Comparison of ENCODE assay signal across 8 cellular contexts in the genomic region with DNA sequence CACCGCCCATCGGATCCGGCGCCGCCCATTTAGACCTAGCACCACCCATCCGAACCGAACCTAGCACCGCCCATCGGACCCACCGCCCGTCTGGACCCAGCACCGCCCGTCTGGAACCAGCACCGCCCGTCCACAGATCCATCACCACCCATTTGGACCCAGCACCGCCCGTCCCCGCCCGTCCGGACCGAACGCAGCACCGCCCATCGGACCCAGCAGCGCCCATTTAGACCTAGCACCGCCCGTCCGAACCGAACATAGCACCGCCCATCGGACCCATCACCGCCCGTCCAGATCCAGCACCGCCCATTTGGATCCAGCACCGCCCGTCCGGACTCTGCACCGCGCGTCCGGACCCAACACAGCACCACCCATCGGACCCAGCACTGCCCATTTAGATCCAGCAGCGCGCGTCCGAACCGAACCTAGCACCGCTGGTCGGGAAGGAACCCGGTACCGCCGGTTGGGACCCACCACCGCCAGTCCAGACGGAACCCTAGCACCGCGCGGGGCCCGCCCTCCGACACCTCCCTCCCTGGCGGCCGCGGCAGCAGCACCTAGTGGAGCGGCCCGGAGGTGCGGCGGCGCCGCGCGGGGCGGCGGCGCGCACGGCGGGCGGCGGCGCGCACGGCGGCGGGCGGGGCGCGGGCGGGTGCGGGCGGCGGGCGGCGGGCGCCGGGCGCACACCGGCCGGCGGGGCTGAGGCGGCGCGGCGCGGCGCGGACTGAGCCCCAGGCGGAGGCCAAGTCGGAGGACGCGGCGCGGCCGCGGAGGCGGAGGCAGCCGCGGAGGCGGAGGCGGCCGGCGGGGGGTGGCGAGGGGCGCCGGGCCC. TPM values are rescaled to one million over a fixed set of nuclear protein-coding genes. Genes with fewer than 3 reads are reported as not detected.
A peak's percentile ranks its signal among the peaks of the same experiment; 100 is the strongest.
DNase-seq lines count a peak whose midpoint lies in the region; ATAC-seq, FAIRE-seq and TF ChIP-seq lines count a peak whose summit lies in the region.

A gene with protein sequence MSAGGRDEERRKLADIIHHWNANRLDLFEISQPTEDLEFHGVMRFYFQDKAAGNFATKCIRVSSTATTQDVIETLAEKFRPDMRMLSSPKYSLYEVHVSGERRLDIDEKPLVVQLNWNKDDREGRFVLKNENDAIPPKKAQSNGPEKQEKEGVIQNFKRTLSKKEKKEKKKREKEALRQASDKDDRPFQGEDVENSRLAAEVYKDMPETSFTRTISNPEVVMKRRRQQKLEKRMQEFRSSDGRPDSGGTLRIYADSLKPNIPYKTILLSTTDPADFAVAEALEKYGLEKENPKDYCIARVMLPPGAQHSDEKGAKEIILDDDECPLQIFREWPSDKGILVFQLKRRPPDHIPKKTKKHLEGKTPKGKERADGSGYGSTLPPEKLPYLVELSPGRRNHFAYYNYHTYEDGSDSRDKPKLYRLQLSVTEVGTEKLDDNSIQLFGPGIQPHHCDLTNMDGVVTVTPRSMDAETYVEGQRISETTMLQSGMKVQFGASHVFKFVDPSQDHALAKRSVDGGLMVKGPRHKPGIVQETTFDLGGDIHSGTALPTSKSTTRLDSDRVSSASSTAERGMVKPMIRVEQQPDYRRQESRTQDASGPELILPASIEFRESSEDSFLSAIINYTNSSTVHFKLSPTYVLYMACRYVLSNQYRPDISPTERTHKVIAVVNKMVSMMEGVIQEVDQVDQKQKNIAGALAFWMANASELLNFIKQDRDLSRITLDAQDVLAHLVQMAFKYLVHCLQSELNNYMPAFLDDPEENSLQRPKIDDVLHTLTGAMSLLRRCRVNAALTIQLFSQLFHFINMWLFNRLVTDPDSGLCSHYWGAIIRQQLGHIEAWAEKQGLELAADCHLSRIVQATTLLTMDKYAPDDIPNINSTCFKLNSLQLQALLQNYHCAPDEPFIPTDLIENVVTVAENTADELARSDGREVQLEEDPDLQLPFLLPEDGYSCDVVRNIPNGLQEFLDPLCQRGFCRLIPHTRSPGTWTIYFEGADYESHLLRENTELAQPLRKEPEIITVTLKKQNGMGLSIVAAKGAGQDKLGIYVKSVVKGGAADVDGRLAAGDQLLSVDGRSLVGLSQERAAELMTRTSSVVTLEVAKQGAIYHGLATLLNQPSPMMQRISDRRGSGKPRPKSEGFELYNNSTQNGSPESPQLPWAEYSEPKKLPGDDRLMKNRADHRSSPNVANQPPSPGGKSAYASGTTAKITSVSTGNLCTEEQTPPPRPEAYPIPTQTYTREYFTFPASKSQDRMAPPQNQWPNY (N-terminal part only) (plus strand): TSS at position 682 of the 832 bp plus-strand sequence. CDS start 222 bp downstream, outside the sequence.

- peak within 1 kb of the TSS; percentile 100 for H3K4me2 ChIP-seq in neuronal stem cell (ENCODE audit: insufficient read depth, low read length, poor library complexity, severe bottlenecking)

- H3K36me3 ChIP-seq in neuronal stem cell (replicated peaks in 1 of 2; ENCODE audit: control insufficient read depth in 2 of 2, insufficient read depth in 2 of 2, low read length in 2 of 2) (peaks cover 4 to 7% of the 10 kb centered on the region in 2 donors), thoracic aorta (no peaks in the 10 kb centered on the region)

- POLR2A ChIA-PET in RWPE1 (lab: Yijun Ruan, JAX; ENCODE audit: low non-redundant PET): no interaction called here

- DNase-seq in RWPE1 (ENCODE audit: low spot score) (peak; percentile 73), activated gamma-delta T cell treated with Interleukin-2 at 50 U/mL for 16 hours (peak; percentile 43), frontal cortex (ENCODE audit: low spot score in 2 of 2) (peak; percentile 85 to 91), neuronal stem cell (ENCODE audit: low spot score) (peak; percentile 53), thoracic aorta (ENCODE audit: low spot score) (no peak)

- H3K27me3 ChIP-seq in neuronal stem cell (ENCODE audit: control insufficient read depth in 3 of 3, insufficient read depth in 3 of 3, low read depth in 1 of 3, low read length in 3 of 3) (no peaks in the 10 kb centered on the region), thoracic aorta (replicated peaks; ENCODE audit: insufficient read depth) (no peaks in the 10 kb centered on the region)

- CTCF ChIA-PET in RWPE1 (lab: Yijun Ruan, JAX): no interaction called here

- peak within 1 kb of the TSS; percentile 99 for H3K14ac ChIP-seq in neuronal stem cell (ENCODE audit: low read length)

- peak within 1 kb of the TSS; percentile 100 for H3K18ac ChIP-seq in neuronal stem cell (ENCODE audit: low read length)

- WGBS in neuronal stem cell (ENCODE audit: extremely low coverage in 2 of 2, insufficient read length in 2 of 2, insufficient replicate concordance in 1 of 2), 2 donors: no CpG with 5 or more reads among the region's 123 CpGs

- peaks cover 9% of the 10 kb centered on the region for H3K79me1 ChIP-seq in neuronal stem cell (ENCODE audit: low read depth, low read length)

- H3K23ac ChIP-seq in neuronal stem cell (ENCODE audit: low read depth, low read length, poor library complexity): peak within 1 kb of the TSS; percentile 99

- no peak for FAIRE-seq in frontal cortex (lab: Jason Lieb, UNC)

- ATAC-seq in GM19328 (IDR thresholded peaks at IDR 0.05; ENCODE audit: unreplicated experiment): peak; percentile 64
- ATAC-seq in HG03439 (IDR thresholded peaks at IDR 0.05; ENCODE audit: unreplicated experiment): peak; percentile 78
- ATAC-seq in thoracic aorta (ENCODE audit: insufficient number of reproducible peaks, low FRiP score, low read depth): peak; percentile 79

- peak within 1 kb of the TSS; percentile 96 for H2AFZ ChIP-seq in neuronal stem cell (ENCODE audit: low read length)

- H3K27ac ChIP-seq in C4-2B: peak within 1 kb of the TSS; percentile 75
- H3K27ac ChIP-seq in RWPE1: peak within 1 kb of the TSS; percentile 69
- H3K27ac ChIP-seq in neuronal stem cell (replicated peaks; ENCODE audit: low read length): peak within 1 kb of the TSS; percentile 96
- H3K27ac ChIP-seq in thoracic aorta: peak within 1 kb of the TSS in 1 of 2 donors; percentile 41

- peaks cover 4 to 21% of the 10 kb centered on the region in 2 donors for H3K4me1 ChIP-seq in neuronal stem cell (ENCODE audit: control insufficient read depth in 2 of 2, insufficient read depth in 1 of 2, low read depth in 1 of 2, low read length in 2 of 2)
- peaks cover 16 to 19% of the 10 kb centered on the region in 2 donors for H3K4me1 ChIP-seq in thoracic aorta (ENCODE audit: control insufficient read depth in 1 of 2, low read depth in 2 of 2)

- H3K4me3 ChIP-seq in neuronal stem cell (ENCODE audit: low read length in 2 of 2): peak within 1 kb of the TSS; percentile 77 to 99
- peak within 1 kb of the TSS; percentile 88 for H3K4me3 ChIP-seq in thoracic aorta

- peak within 1 kb of the TSS; percentile 100 for H2BK5ac ChIP-seq in neuronal stem cell (ENCODE audit: low read length)

- H4K91ac ChIP-seq in neuronal stem cell (ENCODE audit: low read depth, low read length, poor library complexity): peak within 1 kb of the TSS; percentile 99

- peak; percentile 23 for TF ChIP-seq CTCF in C4-2B (conservative IDR thresholded peaks at IDR 0.05)
- peak; percentile 37 for TF ChIP-seq CTCF in RWPE1 (conservative IDR thresholded peaks at IDR 0.05; ENCODE audit: low read depth)
- TF ChIP-seq CTCF in thoracic aorta (IDR thresholded peaks at IDR 0.05): peak; percentile 39

- H3K4ac ChIP-seq in neuronal stem cell (ENCODE audit: low read length): peak within 1 kb of the TSS; percentile 98

- peak within 1 kb of the TSS; percentile 100 for H2AK5ac ChIP-seq in neuronal stem cell (ENCODE audit: low read depth, low read length)

- peak within 1 kb of the TSS; percentile 96 for H2BK120ac ChIP-seq in neuronal stem cell (ENCODE audit: low read depth, low read length)

- H2BK15ac ChIP-seq in neuronal stem cell (ENCODE audit: low read length): peak within 1 kb of the TSS; percentile 96

- H3K9me3 ChIP-seq in neuronal stem cell (replicated peaks in 1 of 2; ENCODE audit: control insufficient read depth in 2 of 2, insufficient read depth in 1 of 2, low read depth in 1 of 2, low read length in 2 of 2) (no peaks in the 10 kb centered on the region), thoracic aorta (no peaks in the 10 kb centered on the region)

- H3K9ac ChIP-seq in neuronal stem cell (ENCODE audit: low read depth, low read length, poor library complexity): peak within 1 kb of the TSS; percentile 100

- H4K8ac ChIP-seq in neuronal stem cell (ENCODE audit: low read depth, low read length): peak within 1 kb of the TSS; percentile 72

- H2BK12ac ChIP-seq in neuronal stem cell (ENCODE audit: low read length): peak within 1 kb of the TSS; percentile 95

RNA-seq across cellular contexts. Expression of the gene that starts here (rescaled TPM):
- 204 TPM for total RNA-seq in frontal cortex
- polyA plus RNA-seq in neuronal stem cell (2013, experiment 1 of 2): 182 TPM
- polyA plus RNA-seq in neuronal stem cell (2013, experiment 2 of 2): 190 TPM
- 10 to 100 TPM; 70.5 to 79.5 TPM for total RNA-seq in thoracic aorta
